Comparison of ENCODE assay signal across 25 cellular contexts in genomic region chr13:27008733-27009132, GRCh38.
"Had no signal": no experiment of that assay in that cellular context is flagged by ENCODE, and none has a peak within 500 bp of the region (broad histone marks: within the 10 kb centered on the region; RNA-seq: fewer than 3 reads in every experiment).

No MANE protein-coding gene starts in this region.

- DNase-seq: activated B cell treated with CpG ODN at 0.5 μM for 24 hours; activated CD4-positive, alpha-beta T cell treated with anti-CD3 and anti-CD28 coated beads for 48 hours; activated CD4-positive, alpha-beta T cell treated with anti-CD3 and anti-CD28 coated beads, Interleukin-2, amount 50 U/mL, for 1 hour; activated CD4-positive, alpha-beta T cell treated with anti-CD3 and anti-CD28 coated beads, Interleukin-2, amount 50 U/mL, for 48 hours; activated CD8-positive, alpha-beta T cell treated with anti-CD3 and anti-CD28 coated beads for 36 hours; activated effector memory CD4-positive, alpha-beta T cell treated with Interleukin-2 at 50 U/mL for 16 hours; activated gamma-delta T cell treated with Interleukin-2 at 50 U/mL for 16 hours; activated naive CD4-positive, alpha-beta T cell treated with anti-CD3 and anti-CD28 coated beads, Interleukin-2, amount 50 U/mL, for 16 hours; activated naive CD4-positive, alpha-beta T cell treated with Interleukin-2 at 50 U/mL for 16 hours; activated T-cell treated with anti-CD3 and anti-CD28 coated beads, Interleukin-2, amount 50 U/mL, for 4 hours; amniotic stem cell; aorta; body of pancreas; caudate nucleus; effector memory CD4-positive, alpha-beta T cell; endodermal cell; foreskin keratinocyte; T-helper 1 cell; T-helper 17 cell; T1000; WERI-Rb-1 had no signal

- H3K4me3 ChIP-seq: body of pancreas, esophagus muscularis mucosa, gastroesophageal sphincter had no signal

- ATAC-seq: activated CD4-positive, CD25-positive, alpha-beta regulatory T cell treated with anti-CD3 and anti-CD28 coated beads, Interleukin-2, amount 50 U/mL, for 24 hours; activated CD8-positive, alpha-beta T cell treated with anti-CD3 and anti-CD28 coated beads for 36 hours; activated T-cell treated with anti-CD3 and anti-CD28 coated beads, Interleukin-2, amount 50 U/mL, for 4 hours; activated T-helper 17 cell treated with anti-CD3 and anti-CD28 coated beads, Interleukin-2, amount 50 U/mL, for 72 hours; body of pancreas; foreskin keratinocyte; gastroesophageal sphincter; T-helper 17 cell had no signal

- H3K27ac ChIP-seq: body of pancreas, foreskin keratinocyte, gastroesophageal sphincter, WERI-Rb-1 had no signal
